11 cellular contexts compared by ENCODE assay signal in genomic region chr7:23759556-23760391, GRCh38. TPM values are rescaled to one million over a fixed set of nuclear protein-coding genes. Genes with fewer than 3 reads are reported as not detected.
A peak's percentile ranks its signal among the peaks of the same experiment; 100 is the strongest.
DNase-seq lines count a peak whose midpoint lies in the region; TF ChIP-seq lines count a peak whose summit lies in the region.
"Had no signal": no experiment of that assay in that cellular context is flagged by ENCODE, and none has a peak within 500 bp of the region (broad histone marks: within the 10 kb centered on the region; RNA-seq: fewer than 3 reads in every experiment).

No MANE protein-coding gene starts in this region.

- H3K4me3 ChIP-seq in astrocyte of the spinal cord (ENCODE audit: low read depth, low read length), result no peak overlapping the region

- in situ Hi-C loops in astrocyte of the spinal cord (cut with HindIII; ENCODE audit: low sequenced_read_pairs), result no loop called here

- DNase-seq in DMS79 (lab: John Stamatoyannopoulos, UW) (peak; percentile 76), NCI-H1048 (lab: John Stamatoyannopoulos, UW) (peak; percentile 12), astrocyte of the spinal cord (ENCODE audit: low read depth, low spot score) (peak; percentile 77), myocyte (ENCODE audit: low read depth) (peak; percentile 30), NCI-H146 treated with DMSO at 0.1 percent for 48 hours (lab: John Stamatoyannopoulos, UW; ENCODE audit: unreplicated experiment) (no peak), ecto neural progenitor cell (ENCODE audit: low spot score) (no peak), HuH-7 (ENCODE audit: low spot score) (no peak)
- DNase-seq in activated CD4-positive, CD25-positive, alpha-beta regulatory T cell (lab: John Stamatoyannopoulos, UW), result no peak
- DNase-seq: activated effector memory CD4-positive, alpha-beta T cell treated with Interleukin-2 at 50 U/mL for 16 hours; NCI-H1694; T-helper 17 cell had no signal

- TF ChIP-seq CTCF in astrocyte of the spinal cord (IDR thresholded peaks at IDR 0.05; ENCODE audit: low read depth, low read length), result no peak

RNA-seq across cellular contexts. Expression of gene STK31, which starts 49.8 kb away (rescaled TPM):
- 0.05 TPM in 1 of 2 replicates, not detected in the other for total RNA-seq in myocyte
- polyA plus RNA-seq in myocyte (2012), result 0.03 TPM

Comparison
In these comparisons a context has a peak if more than half of its experiments do, and no peak if none do; other contexts are left out.
1. DNase-seq: peak in DMS79 (single experiment), NCI-H1048 (single experiment), astrocyte of the spinal cord (single experiment) and myocyte (single experiment); none in NCI-H146 treated with DMSO at 0.1 percent for 48 hours (single experiment), ecto neural progenitor cell (single experiment), activated CD4-positive, CD25-positive, alpha-beta regulatory T cell (0 of 4) and HuH-7 (single experiment).